ENCODE assay signal across 20 cellular contexts in the genomic region with DNA sequence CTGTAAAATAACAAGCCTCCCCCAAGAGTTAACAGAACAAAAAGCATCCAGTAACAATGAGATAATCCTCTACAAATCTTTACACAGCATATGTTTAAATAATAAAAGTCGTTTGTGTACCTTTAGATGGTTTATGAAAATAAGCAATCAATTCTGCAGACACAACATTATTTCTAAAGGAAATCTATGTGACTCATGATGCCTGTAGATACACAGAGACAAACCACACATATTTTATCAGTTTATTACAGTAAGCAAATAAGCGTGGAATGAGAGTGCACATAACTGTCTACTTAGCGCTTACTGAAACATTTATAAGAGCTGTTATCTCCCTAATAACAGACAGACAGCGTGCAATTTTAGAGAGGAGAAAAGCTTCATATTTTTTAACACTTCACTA.
DNase-seq lines count a peak whose midpoint lies in the region; ATAC-seq, FAIRE-seq and TF ChIP-seq lines count a peak whose summit lies in the region.
"Had no signal": no experiment of that assay in that cellular context is flagged by ENCODE, and none has a peak within 500 bp of the region (broad histone marks: within the 10 kb centered on the region; RNA-seq: fewer than 3 reads in every experiment).

No MANE protein-coding gene starts in this region.

- dilution Hi-C loops in mammary epithelial cell (cut with HindIII; ENCODE audit: low sequenced_read_pairs) = no loop called here

- no peak for ATAC-seq in GM19397 (IDR thresholded peaks at IDR 0.05; ENCODE audit: unreplicated experiment)
- ATAC-seq: activated CD8-positive, alpha-beta T cell treated with anti-CD3 and anti-CD28 coated beads, Interleukin-2, amount 10 ng/mL, durations not matched to agents 7 days and 5 days; activated T-helper 17 cell treated with anti-CD3 and anti-CD28 coated beads, Interleukin-2, amount 50 U/mL, for 72 hours; left lung had no signal

- no peak overlapping the region for H3K4me2 ChIP-seq in mammary epithelial cell (ENCODE audit: insufficient read depth, low read depth, low read length)
- H3K4me2 ChIP-seq in Karpas-422 (ENCODE audit: low read depth, low read length, poor library complexity, severe bottlenecking) = no peak overlapping the region

- CTCF ChIA-PET in mammary epithelial cell (lab: Charles Lee; ENCODE audit: low non-redundant PET) = no interaction called here
- CTCF ChIA-PET in MCF 10A (lab: Yijun Ruan, JAX) = no interaction called here

- TF ChIP-seq CTCF in mammary epithelial cell (conservative IDR thresholded peaks at IDR 0.05 in 1 of 2, IDR thresholded peaks at IDR 0.05 in 1 of 2; ENCODE audit: extremely low read depth in 1 of 2, insufficient read depth in 1 of 2, low read depth in 1 of 2, low read length in 2 of 2) (no peak), MCF 10A (IDR thresholded peaks at IDR 0.05; ENCODE audit: unreplicated experiment) (no peak)

- peaks cover 8% of the 10 kb centered on the region for H3K36me3 Mint-ChIP-seq in MCF 10A (ENCODE audit: insufficient read depth, unreplicated experiment)

- no peak overlapping the region for H2AFZ ChIP-seq in mammary epithelial cell (ENCODE audit: low read depth, low read length)
- no peak overlapping the region for H2AFZ ChIP-seq in Karpas-422 (ENCODE audit: low read length)

- H3K36me3 ChIP-seq in mammary epithelial cell (ENCODE audit: insufficient read depth, low read length) (no peaks in the 10 kb centered on the region), Karpas-422 (ENCODE audit: insufficient read depth, low read length) (no peaks in the 10 kb centered on the region)
- H3K36me3 ChIP-seq: esophagus muscularis mucosa, left lung had no signal

- H3K9me3 ChIP-seq in mammary epithelial cell (replicated peaks; ENCODE audit: insufficient read depth, low read length) (no peaks in the 10 kb centered on the region), Karpas-422 (ENCODE audit: low read length) (no peaks in the 10 kb centered on the region)
- H3K9me3 ChIP-seq: esophagus muscularis mucosa had no signal

- H3K27ac Mint-ChIP-seq in MCF 10A (ENCODE audit: low read depth, unreplicated experiment) = no peak overlapping the region
- H3K27ac Mint-ChIP-seq: activated CD8-positive, alpha-beta T cell treated with anti-CD3 and anti-CD28 coated beads, Interleukin-2, amount 10 ng/mL, durations not matched to agents 7 days and 5 days; activated T-helper 17 cell treated with anti-CD3 and anti-CD28 coated beads, Interleukin-2, amount 50 U/mL, for 72 hours had no signal

- H3K27me3 Mint-ChIP-seq in MCF 10A (ENCODE audit: insufficient read depth, unreplicated experiment) = no peaks in the 10 kb centered on the region
- H3K27me3 Mint-ChIP-seq: activated T-helper 17 cell treated with anti-CD3 and anti-CD28 coated beads, Interleukin-2, amount 50 U/mL, for 72 hours had no signal

- H3K27ac ChIP-seq in mammary epithelial cell (ENCODE audit: insufficient read depth, low read depth, low read length) (no peak overlapping the region), Karpas-422 (ENCODE audit: low read length) (no peak overlapping the region)
- H3K27ac ChIP-seq: esophagus muscularis mucosa, left lung, VCaP had no signal

- H3K4me1 ChIP-seq in mammary epithelial cell (ENCODE audit: insufficient read depth, low read length) (no peaks in the 10 kb centered on the region), Karpas-422 (ENCODE audit: low read length) (no peaks in the 10 kb centered on the region)
- H3K4me1 ChIP-seq: esophagus muscularis mucosa, left lung had no signal

- FAIRE-seq in endometrium (lab: Jason Lieb, UNC) = peak; percentile 83
- FAIRE-seq: GM18507 had no signal

- DNase-seq in mammary epithelial cell = peak; percentile 2
- DNase-seq in MCF 10A (ENCODE audit: unreplicated experiment) = no peak
- peak; percentile 23 for DNase-seq in NCI-H748 treated with DMSO at 0.1 percent for 48 hours (lab: John Stamatoyannopoulos, UW)
- DNase-seq in activated T-cell treated with anti-CD3 and anti-CD28 coated beads, Interleukin-2, amount 50 U/mL, for 1 hour = no peak
- DNase-seq in Karpas-422 = no peak
- no peak for DNase-seq in cerebellar cortex (ENCODE audit: low spot score)
- DNase-seq: activated CD8-positive, alpha-beta T cell treated with anti-CD3 and anti-CD28 coated beads, Interleukin-2, amount 10 ng/mL, durations not matched to agents 7 days and 5 days; amygdala; COR-L47; hippocampal formation; left lung; MV-4-11; posterior cingulate gyrus; stimulated activated CD4-positive, alpha-beta T cell treated with anti-CD3 and anti-CD28 coated beads, Interleukin-15, amount 100 ng/mL, for 24 hours had no signal

- H3K9ac ChIP-seq in mammary epithelial cell (ENCODE audit: insufficient read depth, low read length) (no peak overlapping the region), Karpas-422 (ENCODE audit: low read length) (no peak overlapping the region)

- in situ Hi-C loops in mammary epithelial cell (cut with MboI; ENCODE audit: low sequenced_read_pairs in 2 of 2) = no loop called here

- H3K79me2 ChIP-seq in mammary epithelial cell (ENCODE audit: insufficient read depth, low read length) = no peaks in the 10 kb centered on the region
- H3K79me2 ChIP-seq in Karpas-422 (ENCODE audit: low read length) = no peaks in the 10 kb centered on the region

- no peaks in the 10 kb centered on the region for H3K4me1 Mint-ChIP-seq in MCF 10A (ENCODE audit: insufficient read depth, unreplicated experiment)
- H3K4me1 Mint-ChIP-seq: activated T-helper 17 cell treated with anti-CD3 and anti-CD28 coated beads, Interleukin-2, amount 50 U/mL, for 72 hours had no signal

- POLR2A ChIA-PET in MCF 10A (lab: Yijun Ruan, JAX) = interaction anchor here (0.7 kb wide), 1 partner anchor 16 kb away, joined by 4 read pairs; no protein-coding TSS in a partner anchor

- no peaks in the 10 kb centered on the region for H3K9me3 Mint-ChIP-seq in MCF 10A (ENCODE audit: unreplicated experiment)
- H3K9me3 Mint-ChIP-seq: activated T-helper 17 cell treated with anti-CD3 and anti-CD28 coated beads, Interleukin-2, amount 50 U/mL, for 72 hours had no signal

- intact Hi-C loops in mammary epithelial cell (cut with micrococcal nuclease) = no loop called here
- intact Hi-C loops in MCF 10A (cut with micrococcal nuclease) = no loop called here

- H3K4me3 ChIP-seq in mammary epithelial cell (replicated peaks in 1 of 3; ENCODE audit: insufficient read depth in 1 of 3, low read depth in 2 of 3, low read length in 3 of 3) (no peak overlapping the region), Karpas-422 (ENCODE audit: low read length) (no peak overlapping the region)
- H3K4me3 ChIP-seq: esophagus muscularis mucosa, left lung had no signal

- H3K4me3 Mint-ChIP-seq in MCF 10A (ENCODE audit: unreplicated experiment) = no peak overlapping the region
- H3K4me3 Mint-ChIP-seq: activated CD8-positive, alpha-beta T cell treated with anti-CD3 and anti-CD28 coated beads, Interleukin-2, amount 10 ng/mL, durations not matched to agents 7 days and 5 days; activated T-helper 17 cell treated with anti-CD3 and anti-CD28 coated beads, Interleukin-2, amount 50 U/mL, for 72 hours had no signal

- H4K20me1 ChIP-seq in mammary epithelial cell (ENCODE audit: insufficient read depth, low read length) (no peaks in the 10 kb centered on the region), Karpas-422 (ENCODE audit: insufficient read depth, low read depth, low read length) (no peaks in the 10 kb centered on the region)

- H3K27me3 ChIP-seq in mammary epithelial cell (ENCODE audit: insufficient read depth, low read length) (no peaks in the 10 kb centered on the region), Karpas-422 (ENCODE audit: low read length) (no peaks in the 10 kb centered on the region)
- H3K27me3 ChIP-seq: esophagus muscularis mucosa, left lung had no signal

- no peaks in the 10 kb centered on the region for H3K9me2 ChIP-seq in Karpas-422 (replicated peaks; ENCODE audit: insufficient read depth, low read length)

- WGBS in mammary epithelial cell (ENCODE audit: low coverage, missing lambda C conversion rate) = 92% methylated on average over 4 of the region's 4 CpGs

- BruUV-seq in mammary epithelial cell (replicated peaks; lab: Mats Ljungman, UMichigan) (no TSS peak), MCF 10A (replicated peaks; lab: Mats Ljungman, UMichigan) (no TSS peak)

Comparison
In these comparisons a context has a peak if more than half of its experiments do, and no peak if none do; other contexts are left out.
1. DNase-seq: peak in mammary epithelial cell (single experiment) and NCI-H748 treated with DMSO at 0.1 percent for 48 hours (single experiment); none in MCF 10A (single experiment), activated T-cell treated with anti-CD3 and anti-CD28 coated beads, Interleukin-2, amount 50 U/mL, for 1 hour (single experiment), Karpas-422 (single experiment) and cerebellar cortex (single experiment).